19 cellular contexts compared by ENCODE assay signal in the genomic region with DNA sequence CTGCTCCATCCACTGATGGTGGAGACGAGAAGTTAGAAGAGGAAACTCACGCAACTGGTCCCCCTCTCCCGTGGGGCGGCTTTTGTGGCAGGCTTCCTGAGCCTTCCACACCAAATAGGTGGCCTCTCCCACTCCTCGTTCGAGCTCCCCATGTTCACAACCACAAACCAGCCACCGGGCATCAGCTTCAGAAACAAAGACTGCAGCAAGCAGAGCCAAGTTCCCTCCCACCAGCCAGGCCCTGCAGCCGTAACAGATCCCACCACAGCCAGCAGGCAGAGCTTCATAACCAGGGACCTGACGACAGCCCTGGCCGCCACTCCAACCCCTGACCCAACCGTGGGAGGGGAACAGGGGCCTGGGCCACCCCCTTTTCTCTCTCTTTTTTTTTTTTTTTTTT.
A peak's percentile ranks its signal among the peaks of the same experiment; 100 is the strongest.
DNase-seq lines count a peak whose midpoint lies in the region; ATAC-seq, FAIRE-seq and TF ChIP-seq lines count a peak whose summit lies in the region.
"Had no signal": no experiment of that assay in that cellular context is flagged by ENCODE, and none has a peak within 500 bp of the region (broad histone marks: within the 10 kb centered on the region; RNA-seq: fewer than 3 reads in every experiment).

No MANE protein-coding gene starts in this region.

- no peaks in the 10 kb centered on the region for H3K4me1 ChIP-seq in right cardiac atrium (ENCODE audit: control insufficient read depth, insufficient read depth, low read length)
- no peaks in the 10 kb centered on the region for H3K4me1 ChIP-seq in sigmoid colon
- H3K4me1 ChIP-seq: A549, parathyroid adenoma had no signal

- peak overlapping the region; percentile 39 for H3K4me3 Mint-ChIP-seq in activated CD4-positive, alpha-beta memory T cell treated with anti-CD3 and anti-CD28 coated beads, Interleukin-2, amount 10 ng/mL, durations not matched to agents 7 days and 5 days
- H3K4me3 Mint-ChIP-seq in activated CD4-positive, alpha-beta memory T cell treated with anti-CD3 and anti-CD28 coated beads for 36 hours = no peak overlapping the region
- no peak overlapping the region for H3K4me3 Mint-ChIP-seq in T-helper 17 cell

- no peak for TF ChIP-seq CTCF in sigmoid colon (IDR thresholded peaks at IDR 0.05)

- H3K27me3 ChIP-seq in right cardiac atrium (ENCODE audit: control insufficient read depth, insufficient read depth) = no peaks in the 10 kb centered on the region
- H3K27me3 ChIP-seq in sigmoid colon = peaks cover under 1 to 87% (median 53%) of the 10 kb centered on the region in 3 donors

- TF ChIP-seq EP300 in sigmoid colon (IDR thresholded peaks at IDR 0.05) = no peak

- H3K27ac ChIP-seq in right cardiac atrium (ENCODE audit: low read length) (peak overlapping the region; percentile 32), sigmoid colon (peak overlapping the region in 2 of 4 donors; percentile 41 to 51)
- H3K27ac ChIP-seq: A549, parathyroid adenoma had no signal

- DNase-seq in activated CD4-positive, alpha-beta memory T cell treated with anti-CD3 and anti-CD28 coated beads, Interleukin-2, amount 10 ng/mL, durations not matched to agents 7 days and 5 days = no peak
- DNase-seq in activated CD4-positive, alpha-beta memory T cell treated with anti-CD3 and anti-CD28 coated beads for 36 hours = no peak
- DNase-seq in T-helper 17 cell = no peak
- DNase-seq in right cardiac atrium = peak in 2 of 3 donors; percentile 90 to 91
- peak; percentile 66 for DNase-seq in sigmoid colon
- DNase-seq in DMS79 (lab: John Stamatoyannopoulos, UW) = no peak
- DNase-seq in activated CD4-positive, alpha-beta T cell treated with anti-CD3 and anti-CD28 coated beads for 1 hour = no peak
- DNase-seq in RCC 7860 (ENCODE audit: low spot score) = no peak
- DNase-seq: activated CD4-positive, alpha-beta T cell treated with anti-CD3 and anti-CD28 coated beads, Interleukin-2, amount 50 U/mL, for 4 hours; amniotic stem cell; NCI-H1417; NCI-H82; stimulated activated CD4-positive, alpha-beta T cell treated with anti-CD3 and anti-CD28 coated beads, Interleukin-12 subunit alpha, Interleukin-12 subunit beta, amount 100 ng/mL, for 4 hours had no signal

- H3K4me3 ChIP-seq in right cardiac atrium (ENCODE audit: low read length) (no peak overlapping the region), sigmoid colon (no peak overlapping the region)
- H3K4me3 ChIP-seq: A549 had no signal

- intact Hi-C loops in activated CD4-positive, alpha-beta memory T cell treated with anti-CD3 and anti-CD28 coated beads for 36 hours (cut with micrococcal nuclease) = no loop called here
- intact Hi-C loops in right cardiac atrium (cut with DNase I) = no loop called here
- intact Hi-C loops in sigmoid colon (cut with DNase I) = no loop called here

- no peak for FAIRE-seq in RCC 7860 (lab: Jason Lieb, UNC)
- FAIRE-seq: A549, HTR-8/SVneo had no signal

- H3K27me3 Mint-ChIP-seq in activated CD4-positive, alpha-beta memory T cell treated with anti-CD3 and anti-CD28 coated beads, Interleukin-2, amount 10 ng/mL, durations not matched to agents 7 days and 5 days = peaks cover 61% of the 10 kb centered on the region
- peaks cover 29% of the 10 kb centered on the region for H3K27me3 Mint-ChIP-seq in activated CD4-positive, alpha-beta memory T cell treated with anti-CD3 and anti-CD28 coated beads for 36 hours
- H3K27me3 Mint-ChIP-seq in T-helper 17 cell = peaks cover 33% of the 10 kb centered on the region

- POLR2A ChIA-PET in activated CD4-positive, alpha-beta memory T cell treated with anti-CD3 and anti-CD28 coated beads, Interleukin-2, amount 10 ng/mL, durations not matched to agents 7 days and 5 days (lab: Charles Lee) = interaction anchor here (0.6 kb wide), 1 partner anchor 14 kb away, joined by 3 read pairs; no protein-coding TSS in a partner anchor
- POLR2A ChIA-PET in activated CD4-positive, alpha-beta memory T cell treated with anti-CD3 and anti-CD28 coated beads for 36 hours (lab: Charles Lee) = no interaction called here

- ATAC-seq in T-helper 17 cell (no peak), right cardiac atrium (peak; percentile 56 to 81)
- ATAC-seq: A549, Panc1 had no signal

- H3K36me3 Mint-ChIP-seq in activated CD4-positive, alpha-beta memory T cell treated with anti-CD3 and anti-CD28 coated beads, Interleukin-2, amount 10 ng/mL, durations not matched to agents 7 days and 5 days (ENCODE audit: low read depth) = no peaks in the 10 kb centered on the region
- no peaks in the 10 kb centered on the region for H3K36me3 Mint-ChIP-seq in activated CD4-positive, alpha-beta memory T cell treated with anti-CD3 and anti-CD28 coated beads for 36 hours
- H3K36me3 Mint-ChIP-seq in T-helper 17 cell (ENCODE audit: low read depth) = no peaks in the 10 kb centered on the region
- H3K36me3 Mint-ChIP-seq: CD4-positive, CD25-positive, alpha-beta regulatory T cell had no signal

- no peak overlapping the region for H3K27ac Mint-ChIP-seq in activated CD4-positive, alpha-beta memory T cell treated with anti-CD3 and anti-CD28 coated beads, Interleukin-2, amount 10 ng/mL, durations not matched to agents 7 days and 5 days
- H3K27ac Mint-ChIP-seq in activated CD4-positive, alpha-beta memory T cell treated with anti-CD3 and anti-CD28 coated beads for 36 hours = no peak overlapping the region
- peak overlapping the region; percentile 89 for H3K27ac Mint-ChIP-seq in T-helper 17 cell

- no peaks in the 10 kb centered on the region for H3K9me3 Mint-ChIP-seq in activated CD4-positive, alpha-beta memory T cell treated with anti-CD3 and anti-CD28 coated beads, Interleukin-2, amount 10 ng/mL, durations not matched to agents 7 days and 5 days
- no peaks in the 10 kb centered on the region for H3K9me3 Mint-ChIP-seq in activated CD4-positive, alpha-beta memory T cell treated with anti-CD3 and anti-CD28 coated beads for 36 hours
- H3K9me3 Mint-ChIP-seq: CD4-positive, CD25-positive, alpha-beta regulatory T cell had no signal

- TF ChIP-seq POLR2A in sigmoid colon (IDR thresholded peaks at IDR 0.05) = no peak

- H3K4me1 Mint-ChIP-seq in activated CD4-positive, alpha-beta memory T cell treated with anti-CD3 and anti-CD28 coated beads, Interleukin-2, amount 10 ng/mL, durations not matched to agents 7 days and 5 days = peaks cover 50% of the 10 kb centered on the region
- peaks cover 47% of the 10 kb centered on the region for H3K4me1 Mint-ChIP-seq in activated CD4-positive, alpha-beta memory T cell treated with anti-CD3 and anti-CD28 coated beads for 36 hours (ENCODE audit: low read depth)
- peaks cover 18% of the 10 kb centered on the region for H3K4me1 Mint-ChIP-seq in T-helper 17 cell

- H3K36me3 ChIP-seq in sigmoid colon = no peaks in the 10 kb centered on the region
- H3K36me3 ChIP-seq: upper lobe of left lung had no signal

- H3K9me3 ChIP-seq in T-helper 17 cell (ENCODE audit: control insufficient read depth, low read length, poor library complexity, severe bottlenecking) (no peaks in the 10 kb centered on the region), right cardiac atrium (ENCODE audit: control insufficient read depth, low read length) (no peaks in the 10 kb centered on the region), sigmoid colon (no peaks in the 10 kb centered on the region)
- H3K9me3 ChIP-seq: A549, upper lobe of left lung had no signal

- 44% methylated on average over 11 of the region's 11 CpGs for WGBS in right cardiac atrium
- WGBS in sigmoid colon, 2 donors = 50 to 57% methylated on average over 11 of the region's 11 CpGs

- CTCF ChIA-PET in activated CD4-positive, alpha-beta memory T cell treated with anti-CD3 and anti-CD28 coated beads, Interleukin-2, amount 10 ng/mL, durations not matched to agents 7 days and 5 days (lab: Charles Lee) = interaction anchor here (1.3 kb wide), 1 partner anchor 35 kb away, joined by 4 read pairs; no protein-coding TSS in a partner anchor
- CTCF ChIA-PET in activated CD4-positive, alpha-beta memory T cell treated with anti-CD3 and anti-CD28 coated beads for 36 hours (lab: Charles Lee) = interaction anchor here (1.7 to 2.0 kb wide), 2 partner anchors 21 to 35 kb away, joined by 4 to 5 read pairs; no protein-coding TSS in a partner anchor

Comparison
In these comparisons a context has a peak if more than half of its experiments do, and no peak if none do; other contexts are left out.
1. DNase-seq: peak in right cardiac atrium (2 of 3) and sigmoid colon (single experiment); none in activated CD4-positive, alpha-beta memory T cell treated with anti-CD3 and anti-CD28 coated beads, Interleukin-2, amount 10 ng/mL, durations not matched to agents 7 days and 5 days (single experiment), activated CD4-positive, alpha-beta memory T cell treated with anti-CD3 and anti-CD28 coated beads for 36 hours (single experiment), T-helper 17 cell (0 of 3), DMS79 (single experiment), activated CD4-positive, alpha-beta T cell treated with anti-CD3 and anti-CD28 coated beads for 1 hour (single experiment) and RCC 7860 (single experiment).